Comparison of ENCODE assay signal across 1 cellular context in genomic region chr2:237262838-237263771, GRCh38.
TF ChIP-seq lines count a peak whose summit lies in the region.

No MANE protein-coding gene starts in this region.

TF ChIP-seq in SK-N-SH treated with all-trans-retinoic acid at 6 μM for 48 hours, 23 proteins besides CTCF, POLR2A, EP300 and RAD21 (continued from another document):
- no peak for TF ChIP-seq PATZ1 (CRISPR knock-in tag; IDR thresholded peaks at IDR 0.05; ENCODE audit: borderline replicate concordance)
- TF ChIP-seq BACH2 (CRISPR knock-in tag; IDR thresholded peaks at IDR 0.05; ENCODE audit: borderline replicate concordance): no peak
- no peak for TF ChIP-seq ZC3H10 (CRISPR knock-in tag; IDR thresholded peaks at IDR 0.05)
- TF ChIP-seq POU6F1 (CRISPR knock-in tag; IDR thresholded peaks at IDR 0.05; ENCODE audit: borderline replicate concordance, low read depth): no peak
- no peak for TF ChIP-seq TCF4 (CRISPR knock-in tag; IDR thresholded peaks at IDR 0.05; ENCODE audit: borderline replicate concordance)
- TF ChIP-seq PPARA (CRISPR knock-in tag; IDR thresholded peaks at IDR 0.05; ENCODE audit: borderline replicate concordance): no peak
- TF ChIP-seq CSRNP3 (CRISPR knock-in tag; IDR thresholded peaks at IDR 0.05): no peak
- TF ChIP-seq ZNF8 (CRISPR knock-in tag; IDR thresholded peaks at IDR 0.05): no peak
- no peak for TF ChIP-seq ZNF70 (CRISPR knock-in tag; IDR thresholded peaks at IDR 0.05)
- no peak for TF ChIP-seq GLIS3 (CRISPR knock-in tag; IDR thresholded peaks at IDR 0.05)
- TF ChIP-seq ISL1 (CRISPR knock-in tag; IDR thresholded peaks at IDR 0.05): no peak
- no peak for TF ChIP-seq OSR1 (CRISPR knock-in tag; IDR thresholded peaks at IDR 0.05)
- TF ChIP-seq, protein P1, sequence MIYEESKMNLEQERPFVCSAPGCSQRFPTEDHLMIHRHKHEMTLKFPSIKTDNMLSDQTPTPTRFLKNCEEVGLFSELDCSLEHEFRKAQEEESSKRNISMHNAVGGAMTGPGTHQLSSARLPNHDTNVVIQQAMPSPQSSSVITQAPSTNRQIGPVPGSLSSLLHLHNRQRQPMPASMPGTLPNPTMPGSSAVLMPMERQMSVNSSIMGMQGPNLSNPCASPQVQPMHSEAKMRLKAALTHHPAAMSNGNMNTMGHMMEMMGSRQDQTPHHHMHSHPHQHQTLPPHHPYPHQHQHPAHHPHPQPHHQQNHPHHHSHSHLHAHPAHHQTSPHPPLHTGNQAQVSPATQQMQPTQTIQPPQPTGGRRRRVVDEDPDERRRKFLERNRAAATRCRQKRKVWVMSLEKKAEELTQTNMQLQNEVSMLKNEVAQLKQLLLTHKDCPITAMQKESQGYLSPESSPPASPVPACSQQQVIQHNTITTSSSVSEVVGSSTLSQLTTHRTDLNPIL (CRISPR knock-in tag; IDR thresholded peaks at IDR 0.05; ENCODE audit: low read depth): no peak
- no peak for TF ChIP-seq ARNTL (CRISPR knock-in tag; IDR thresholded peaks at IDR 0.05; ENCODE audit: borderline replicate concordance, low read depth)
- TF ChIP-seq ESRRG (CRISPR knock-in tag; IDR thresholded peaks at IDR 0.05): no peak
